ENCODE assay signal across 14 cellular contexts in genomic region chr4:171629182-171629581, GRCh38.
DNase-seq lines count a peak whose midpoint lies in the region; ATAC-seq and TF ChIP-seq lines count a peak whose summit lies in the region.
"Had no signal": no experiment of that assay in that cellular context is flagged by ENCODE, and none has a peak within 500 bp of the region (broad histone marks: within the 10 kb centered on the region; RNA-seq: fewer than 3 reads in every experiment).

No MANE protein-coding gene starts in this region.

- DNase-seq in DMS53 treated with DMSO at 0.1 percent for 48 hours (lab: John Stamatoyannopoulos, UW; ENCODE audit: unreplicated experiment) (peak; percentile 1), amygdala (lab: John Stamatoyannopoulos, UW) (no peak), putamen (ENCODE audit: low spot score) (no peak), psoas muscle (no peak), activated gamma-delta T cell (lab: John Stamatoyannopoulos, UW) (no peak)
- DNase-seq: DMS79 treated with DMSO at 0.1 percent for 48 hours, Right ventricle myocardium superior had no signal

- no peak for TF ChIP-seq CTCF in psoas muscle (IDR thresholded peaks at IDR 0.05)

- no peaks in the 10 kb centered on the region for H3K27me3 ChIP-seq in psoas muscle (ENCODE audit: insufficient read depth in 3 of 3, low read length in 2 of 3)
- H3K27me3 ChIP-seq: breast epithelium, right atrium auricular region had no signal

- ATAC-seq in GM19397 (IDR thresholded peaks at IDR 0.05; ENCODE audit: unreplicated experiment) (peak; percentile 94), HG02763 (IDR thresholded peaks at IDR 0.05; ENCODE audit: unreplicated experiment) (peak; percentile 94), HG03457 (IDR thresholded peaks at IDR 0.05; ENCODE audit: unreplicated experiment) (peak; percentile 85), psoas muscle (no peak)
- ATAC-seq: activated CD4-positive, CD25-positive, alpha-beta regulatory T cell treated with anti-CD3 and anti-CD28 coated beads, Interleukin-2, amount 50 U/mL, for 24 hours had no signal

- H3K9me3 ChIP-seq in psoas muscle, result no peaks in the 10 kb centered on the region
- H3K9me3 ChIP-seq: breast epithelium, right atrium auricular region had no signal

- no peaks in the 10 kb centered on the region for H3K4me1 ChIP-seq in psoas muscle
- H3K4me1 ChIP-seq: breast epithelium, right atrium auricular region had no signal

- intact Hi-C loops in psoas muscle (cut with DNase I), result no loop called here

- H3K27ac ChIP-seq in psoas muscle, result no peak overlapping the region
- H3K27ac ChIP-seq: breast epithelium, epithelial cell of prostate, right atrium auricular region had no signal

- no peaks in the 10 kb centered on the region for H3K36me3 ChIP-seq in psoas muscle (ENCODE audit: insufficient read depth in 1 of 2, low read depth in 1 of 2)
- H3K36me3 ChIP-seq: breast epithelium, right atrium auricular region had no signal

- H3K4me3 ChIP-seq in psoas muscle, result no peak overlapping the region
- H3K4me3 ChIP-seq: breast epithelium, right atrium auricular region had no signal

- 89 to 91% (median 90%) methylated on average over 3 of the region's 3 CpGs for whole genome bisulfite sequencing in psoas muscle, 3 donors

Comparison
In these comparisons a context has a peak if more than half of its experiments do, and no peak if none do; other contexts are left out.
1. ATAC-seq: peak in GM19397 (single experiment), HG02763 (single experiment) and HG03457 (single experiment); none in psoas muscle (0 of 4).